Comparison of ENCODE assay signal across 10 cellular contexts in the genomic region with DNA sequence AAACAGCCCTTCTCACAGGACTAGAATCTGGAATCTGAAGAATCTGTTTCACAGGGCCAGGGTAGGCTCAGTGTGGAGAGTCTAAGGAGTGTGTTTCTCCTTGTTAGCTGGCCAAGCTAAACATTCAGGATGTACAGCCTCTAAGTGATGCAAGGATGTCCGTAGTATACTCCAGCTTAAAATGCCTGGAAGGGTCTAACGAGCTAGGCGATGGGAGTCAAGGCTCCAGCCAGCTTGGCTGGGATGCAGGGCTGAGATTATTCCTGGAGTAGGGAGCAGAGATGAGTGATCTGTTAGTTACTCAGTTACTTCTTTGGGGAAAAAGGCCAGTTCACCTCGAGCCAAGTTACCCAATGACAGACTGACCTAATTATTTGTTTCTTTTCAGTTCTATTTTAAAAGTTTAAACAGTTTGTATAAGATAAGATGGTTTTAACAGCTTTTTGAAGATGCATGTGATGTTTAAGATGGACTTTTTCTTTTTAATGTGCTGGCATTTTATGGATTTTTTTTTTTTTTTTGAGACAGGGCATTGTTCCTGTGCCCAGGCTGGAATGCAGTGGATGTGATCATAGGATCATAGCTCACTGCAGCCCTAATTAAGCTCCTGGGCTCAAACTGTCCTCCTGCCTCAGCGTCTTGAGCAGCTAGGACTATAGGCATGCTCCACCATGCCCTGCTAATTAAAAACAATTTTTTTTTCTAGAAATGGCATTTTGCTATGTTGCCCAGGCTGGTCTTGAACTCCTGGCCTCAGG.
DNase-seq lines count a peak whose midpoint lies in the region; FAIRE-seq and TF ChIP-seq lines count a peak whose summit lies in the region.
"Had no signal": no experiment of that assay in that cellular context is flagged by ENCODE, and none has a peak within 500 bp of the region (broad histone marks: within the 10 kb centered on the region; RNA-seq: fewer than 3 reads in every experiment).

No MANE protein-coding gene starts in this region.

- no peak for TF ChIP-seq CTCF in fibroblast of pulmonary artery (IDR thresholded peaks at IDR 0.05; ENCODE audit: low read length, missing control alignments)

- peak; percentile 39 for DNase-seq in AG08396 (ENCODE audit: low spot score)
- DNase-seq in RCC 7860 (ENCODE audit: low spot score): peak; percentile 5
- DNase-seq in fibroblast of pulmonary artery (ENCODE audit: low read depth): peak; percentile 98
- DNase-seq in non-pigmented ciliary epithelial cell (ENCODE audit: low read depth): peak; percentile 45
- no peak for DNase-seq in NCI-H2029 (lab: John Stamatoyannopoulos, UW)
- no peak for DNase-seq in CD1c-positive myeloid dendritic cell (ENCODE audit: extremely low spot score)
- no peak for DNase-seq in KG1 (lab: John Stamatoyannopoulos, UW)
- no peak for DNase-seq in NCI-H345 treated with DMSO at 0.1 percent for 48 hours (lab: John Stamatoyannopoulos, UW; ENCODE audit: unreplicated experiment)
- DNase-seq: DMS53, NCI-H1417 treated with DMSO at 0.1 percent for 48 hours had no signal

- no peak overlapping the region for H3K4me3 ChIP-seq in fibroblast of pulmonary artery (replicated peaks; ENCODE audit: low read depth, low read length)

- FAIRE-seq in RCC 7860 (lab: Jason Lieb, UNC): peak; percentile 60

Comparison
In these comparisons a context has a peak if more than half of its experiments do, and no peak if none do; other contexts are left out.
1. DNase-seq: peak in AG08396 (single experiment), RCC 7860 (single experiment), fibroblast of pulmonary artery (single experiment) and non-pigmented ciliary epithelial cell (single experiment); none in NCI-H2029 (single experiment), CD1c-positive myeloid dendritic cell (single experiment), KG1 (single experiment) and NCI-H345 treated with DMSO at 0.1 percent for 48 hours (single experiment).